ENCODE assay signal across 29 cellular contexts in the genomic region with DNA sequence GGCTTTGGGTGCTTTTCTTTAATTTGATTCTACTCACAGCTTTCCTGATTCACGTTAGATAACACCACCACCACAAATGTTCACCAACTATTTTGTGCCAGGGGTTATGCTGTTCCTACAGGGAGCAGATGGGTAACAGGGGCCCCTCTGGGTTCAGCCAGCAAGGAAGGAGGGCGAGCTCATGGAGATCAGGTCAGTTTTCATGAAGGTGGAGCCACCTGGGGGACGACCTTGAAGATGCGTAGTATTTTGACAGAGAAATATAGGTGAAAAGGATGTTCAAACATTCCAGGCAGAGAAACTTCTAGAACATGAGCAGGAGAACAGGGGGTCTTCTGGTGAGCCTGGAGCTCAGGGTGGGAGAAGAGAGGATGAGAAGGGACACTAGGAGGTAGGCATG. TPM values are rescaled to one million over a fixed set of nuclear protein-coding genes. Genes with fewer than 3 reads are reported as not detected.
DNase-seq lines count a peak whose midpoint lies in the region; ATAC-seq, FAIRE-seq and TF ChIP-seq lines count a peak whose summit lies in the region.
"Had no signal": no experiment of that assay in that cellular context is flagged by ENCODE, and none has a peak within 500 bp of the region (broad histone marks: within the 10 kb centered on the region; RNA-seq: fewer than 3 reads in every experiment).

No MANE protein-coding gene starts in this region.

- no peak overlapping the region for H3K27ac ChIP-seq in CD8-positive, alpha-beta T cell (ENCODE audit: low read depth, low read length)
- peak overlapping the region; percentile 21; the same call in 1 of the 2 replicates for H3K27ac ChIP-seq in Karpas-422 (ENCODE audit: low read length)
- no peak overlapping the region for H3K27ac ChIP-seq in pancreas
- H3K27ac ChIP-seq: adrenal gland, brain microvascular endothelial cell, epithelial cell of prostate, KMS-11, parathyroid adenoma, right atrium auricular region, SK-N-MC, tibial artery had no signal

- CTCF ChIA-PET in CD8-positive, alpha-beta T cell (lab: Charles Lee) = interaction anchor here (0.9 to 5.6 kb wide), 4 partner anchors 9 to 155 kb away, joined by 3 to 51 read pairs (median 17); no protein-coding TSS in a partner anchor

- H3K9ac ChIP-seq in Karpas-422 (ENCODE audit: low read length) = no peak overlapping the region
- H3K9ac ChIP-seq: KMS-11, parathyroid adenoma had no signal

- no peak overlapping the region for H3K4me3 ChIP-seq in CD8-positive, alpha-beta T cell (ENCODE audit: low read depth, low read length)
- H3K4me3 ChIP-seq in Karpas-422 (ENCODE audit: low read length) (no peak overlapping the region), pancreas (no peak overlapping the region)
- H3K4me3 ChIP-seq: adrenal gland, right atrium auricular region, SK-N-MC, spleen, tibial artery had no signal

- H4K20me1 ChIP-seq in Karpas-422 (ENCODE audit: insufficient read depth, low read depth, low read length) = peaks cover 18% of the 10 kb centered on the region; the same call in 1 of the 2 replicates

- no peak overlapping the region for H3K4me2 ChIP-seq in Karpas-422 (ENCODE audit: low read depth, low read length, poor library complexity, severe bottlenecking)
- H3K4me2 ChIP-seq: KMS-11 had no signal

- no peak for FAIRE-seq in pancreas (lab: Jason Lieb, UNC)

- H3K9me3 Mint-ChIP-seq in CD8-positive, alpha-beta T cell = no peaks in the 10 kb centered on the region
- H3K9me3 Mint-ChIP-seq in effector memory CD8-positive, alpha-beta T cell = no peaks in the 10 kb centered on the region
- H3K9me3 Mint-ChIP-seq in naive thymus-derived CD8-positive, alpha-beta T cell = no peaks in the 10 kb centered on the region
- H3K9me3 Mint-ChIP-seq: activated CD4-positive, alpha-beta T cell treated with anti-CD3 and anti-CD28 coated beads, Interleukin-2, amount 10 ng/mL, durations not matched to agents 24 days and 14 days; activated T-helper 2 cell treated with anti-CD3 and anti-CD28 coated beads, Interferon-gamma antibody, Interleukin-2, Interleukin-4, amounts not matched to agents 10 μg/mL and 5 μg/mL and 100 μg/mL, durations not matched to agents 14 hours and 24 hours and 36 hours; CD14-positive monocyte; T-helper 1 cell treated with Interleukin-12 subunit alpha and Interleukin-12 subunit beta and Interleukin-4 antibody, amounts not matched to agents 30 μg/mL and 1 μg/mL, for 36 hours had no signal

- no peak overlapping the region for H3K4me3 Mint-ChIP-seq in CD8-positive, alpha-beta T cell
- no peak overlapping the region for H3K4me3 Mint-ChIP-seq in effector memory CD8-positive, alpha-beta T cell
- H3K4me3 Mint-ChIP-seq in naive thymus-derived CD8-positive, alpha-beta T cell = no peak overlapping the region
- H3K4me3 Mint-ChIP-seq: activated CD4-positive, alpha-beta T cell treated with anti-CD3 and anti-CD28 coated beads, Interleukin-2, amount 10 ng/mL, durations not matched to agents 24 days and 14 days; CD14-positive monocyte; T-helper 1 cell treated with Interleukin-12 subunit alpha and Interleukin-12 subunit beta and Interleukin-4 antibody, amounts not matched to agents 30 μg/mL and 1 μg/mL, for 36 hours had no signal

- POLR2A ChIA-PET in CD8-positive, alpha-beta T cell (lab: Charles Lee) = no interaction called here
- POLR2A ChIA-PET in naive thymus-derived CD8-positive, alpha-beta T cell (lab: Charles Lee) = no interaction called here

- WGBS in pancreas, 2 donors = 65 to 87% methylated on average over 4 of the region's 4 CpGs

- H3K9me3 ChIP-seq in CD8-positive, alpha-beta T cell (ENCODE audit: low read length) = no peaks in the 10 kb centered on the region
- no peaks in the 10 kb centered on the region for H3K9me3 ChIP-seq in Karpas-422 (ENCODE audit: low read length)
- H3K9me3 ChIP-seq in pancreas = no peaks in the 10 kb centered on the region
- H3K9me3 ChIP-seq: adrenal gland, right atrium auricular region, spleen, tibial artery had no signal

- peaks cover 35% of the 10 kb centered on the region for H3K4me1 Mint-ChIP-seq in CD8-positive, alpha-beta T cell (ENCODE audit: low read depth)
- H3K4me1 Mint-ChIP-seq in effector memory CD8-positive, alpha-beta T cell (ENCODE audit: low read depth in 2 of 2) = peaks cover 28 to 47% of the 10 kb centered on the region in 2 donors
- peaks cover 7 to 50% (median 33%) of the 10 kb centered on the region in 4 donors for H3K4me1 Mint-ChIP-seq in naive thymus-derived CD8-positive, alpha-beta T cell

- H3K4me1 ChIP-seq in CD8-positive, alpha-beta T cell (ENCODE audit: insufficient read depth, low read length) = no peaks in the 10 kb centered on the region
- peaks cover 8% of the 10 kb centered on the region for H3K4me1 ChIP-seq in Karpas-422 (ENCODE audit: low read length)
- no peaks in the 10 kb centered on the region for H3K4me1 ChIP-seq in pancreas
- H3K4me1 ChIP-seq: adrenal gland, parathyroid adenoma, right atrium auricular region, tibial artery had no signal

- intact Hi-C loops in CD8-positive, alpha-beta T cell (cut with DNase I, micrococcal nuclease) = no loop called here
- intact Hi-C loops in pancreas (cut with DNase I) = no loop called here

- H3K36me3 Mint-ChIP-seq in CD8-positive, alpha-beta T cell = peaks cover 94% of the 10 kb centered on the region
- peaks cover 36% of the 10 kb centered on the region for H3K36me3 Mint-ChIP-seq in effector memory CD8-positive, alpha-beta T cell (ENCODE audit: insufficient read depth)
- H3K36me3 Mint-ChIP-seq in naive thymus-derived CD8-positive, alpha-beta T cell = peaks cover 11 to 86% (median 16%) of the 10 kb centered on the region in 3 donors

- ATAC-seq in CD8-positive, alpha-beta T cell = no peak
- no peak for ATAC-seq in effector memory CD8-positive, alpha-beta T cell (replicated peaks)
- ATAC-seq in naive thymus-derived CD8-positive, alpha-beta T cell = no peak
- ATAC-seq in pancreas (no peak), HG02840 (IDR thresholded peaks at IDR 0.05; ENCODE audit: low FRiP score, unreplicated experiment) (no peak)
- no peak for ATAC-seq in stimulated activated naive CD8-positive, alpha-beta T cell treated with anti-CD3 and anti-CD28 coated beads, Interleukin-15, Interleukin-2, amounts not matched to agents 100 U/mL and 50 U/mL, for 24 hours
- ATAC-seq: left colon had no signal

- DNase-seq in CD8-positive, alpha-beta T cell = no peak
- DNase-seq in Karpas-422 (no peak), DMS79 treated with DMSO at 0.1 percent for 48 hours (lab: John Stamatoyannopoulos, UW) (no peak), pancreas (no peak)
- DNase-seq in effector memory CD8-positive, alpha-beta T cell = no peak
- no peak for DNase-seq in naive thymus-derived CD8-positive, alpha-beta T cell
- DNase-seq in stimulated activated naive CD8-positive, alpha-beta T cell treated with anti-CD3 and anti-CD28 coated beads, Interleukin-15, Interleukin-2, amounts not matched to agents 100 U/mL and 50 U/mL, for 24 hours = no peak
- DNase-seq: activated CD4-positive, alpha-beta T cell treated with anti-CD3 and anti-CD28 coated beads, Interleukin-2, amount 10 ng/mL, durations not matched to agents 24 days and 14 days; adrenal gland; brain microvascular endothelial cell; head of caudate nucleus; left colon; NCI-H187; NCI-H526 treated with DMSO at 0.1 percent for 48 hours; spleen; stimulated activated CD4-positive, alpha-beta T cell treated with anti-CD3 and anti-CD28 coated beads, Interleukin-2, amount 100 ng/mL, for 48 hours; stimulated activated naive CD4-positive, alpha-beta T cell; tibial artery had no signal

- H3K36me3 ChIP-seq in CD8-positive, alpha-beta T cell (ENCODE audit: insufficient read depth, low read length) = peaks cover 64% of the 10 kb centered on the region
- peaks cover 81% of the 10 kb centered on the region for H3K36me3 ChIP-seq in Karpas-422 (ENCODE audit: insufficient read depth, low read length)
- peaks cover 0 to 33% (median 12%) of the 10 kb centered on the region in 3 donors for H3K36me3 ChIP-seq in pancreas
- H3K36me3 ChIP-seq: brain microvascular endothelial cell had no signal

- H3K9me2 ChIP-seq in Karpas-422 (replicated peaks; ENCODE audit: insufficient read depth, low read length) = no peaks in the 10 kb centered on the region

- no peak for TF ChIP-seq CTCF in CD8-positive, alpha-beta T cell (IDR thresholded peaks at IDR 0.05)
- TF ChIP-seq CTCF in pancreas (IDR thresholded peaks at IDR 0.05) = no peak

- H3K27me3 ChIP-seq in CD8-positive, alpha-beta T cell (ENCODE audit: insufficient read depth, low read length) = no peaks in the 10 kb centered on the region
- H3K27me3 ChIP-seq in Karpas-422 (ENCODE audit: low read length) = no peaks in the 10 kb centered on the region
- no peaks in the 10 kb centered on the region for H3K27me3 ChIP-seq in pancreas
- H3K27me3 ChIP-seq: adrenal gland, brain microvascular endothelial cell, right atrium auricular region, spleen, tibial artery had no signal

- H3K27me3 Mint-ChIP-seq in CD8-positive, alpha-beta T cell (ENCODE audit: low read depth) = no peaks in the 10 kb centered on the region
- H3K27me3 Mint-ChIP-seq in effector memory CD8-positive, alpha-beta T cell = no peaks in the 10 kb centered on the region
- no peaks in the 10 kb centered on the region for H3K27me3 Mint-ChIP-seq in naive thymus-derived CD8-positive, alpha-beta T cell
- H3K27me3 Mint-ChIP-seq: activated CD4-positive, alpha-beta T cell treated with anti-CD3 and anti-CD28 coated beads, Interleukin-2, amount 10 ng/mL, durations not matched to agents 24 days and 14 days had no signal

- H2AFZ ChIP-seq in Karpas-422 (ENCODE audit: low read length) = no peak overlapping the region
- H2AFZ ChIP-seq: parathyroid adenoma had no signal

- peaks cover 15% of the 10 kb centered on the region for H3K79me2 ChIP-seq in Karpas-422 (ENCODE audit: low read length)
- H3K79me2 ChIP-seq: parathyroid adenoma had no signal

- H3K27ac Mint-ChIP-seq in CD8-positive, alpha-beta T cell = peak overlapping the region; percentile 69
- peak overlapping the region; percentile 20 to 85 for H3K27ac Mint-ChIP-seq in effector memory CD8-positive, alpha-beta T cell
- H3K27ac Mint-ChIP-seq in naive thymus-derived CD8-positive, alpha-beta T cell = peak overlapping the region in 6 of 10 donors; percentile 16 to 82 (median 44)
- H3K27ac Mint-ChIP-seq: activated CD4-positive, alpha-beta T cell treated with anti-CD3 and anti-CD28 coated beads, Interleukin-2, amount 10 ng/mL, durations not matched to agents 24 days and 14 days; activated T-helper 2 cell treated with anti-CD3 and anti-CD28 coated beads, Interferon-gamma antibody, Interleukin-2, Interleukin-4, amounts not matched to agents 10 μg/mL and 5 μg/mL and 100 μg/mL, durations not matched to agents 14 hours and 24 hours and 36 hours; T-helper 1 cell treated with Interleukin-12 subunit alpha and Interleukin-12 subunit beta and Interleukin-4 antibody, amounts not matched to agents 30 μg/mL and 1 μg/mL, for 36 hours had no signal

RNA-seq across cellular contexts. Expression of gene KIAA0040, which starts 28.9 kb away (rescaled TPM):
- total RNA-seq in CD8-positive, alpha-beta T cell = 1 to 10 TPM; 8.7 to 9.6 TPM
- total RNA-seq in Karpas-422 (2014; rRNA removed; shearing (Covaris generic); ENCODE audit: low replicate concordance) = 48.5 and 86.6 TPM in 2 replicates
- total RNA-seq in naive thymus-derived CD8-positive, alpha-beta T cell = 10 to 100 TPM; 25.1 to 25.7 TPM
- 10 to 100 TPM; 26.0 to 32.5 (median 28.9) TPM for polyA plus RNA-seq in naive thymus-derived CD8-positive, alpha-beta T cell
- 10 to 100 TPM; 15.5 to 34.2 (median 20.7) TPM for total RNA-seq in pancreas
- 10 to 100 TPM in 1 of 2 donors, 1 to 10 TPM in 1; 8.4 to 11.6 TPM for polyA plus RNA-seq in pancreas
- total RNA-seq: G401, HT1080 had no signal
